22 cellular contexts compared by ENCODE assay signal in genomic region chrX:3426552-3426951, GRCh38.
"Had no signal": no experiment of that assay in that cellular context is flagged by ENCODE, and none has a peak within 500 bp of the region (broad histone marks: within the 10 kb centered on the region; RNA-seq: fewer than 3 reads in every experiment).

No MANE protein-coding gene starts in this region.

- H3K4me1 ChIP-seq: left ventricle myocardium inferior, right atrium auricular region, suprapubic skin, tibial artery, upper lobe of right lung, uterus had no signal

- DNase-seq: islet precursor cell; left ventricle myocardium inferior; mesendoderm; naive B cell; ovary; stimulated activated CD4-positive, alpha-beta T cell treated with anti-CD3 and anti-CD28 coated beads, Interleukin-4, amount 100 ng/mL, for 24 hours; stimulated activated naive CD4-positive, alpha-beta T cell; tibial artery; trophoblast cell; upper lobe of right lung; uterus had no signal

- H3K4me1 Mint-ChIP-seq: naive B cell; stimulated activated effector memory CD8-positive, alpha-beta T cell treated with anti-CD3 and anti-CD28 coated beads, Interleukin-12 subunit alpha, Interleukin-12 subunit beta, amount 100 ng/mL, for 72 hours had no signal

- H3K27me3 Mint-ChIP-seq: naive B cell; progenitor cell of endocrine pancreas; stimulated activated naive CD8-positive, alpha-beta T cell treated with anti-CD3 and anti-CD28 coated beads, Interleukin-15, Interleukin-2, amounts not matched to agents 100 ng/mL and 50 ng/mL, for 24 hours had no signal

- H3K27me3 ChIP-seq: ovary, right atrium auricular region, suprapubic skin, tibial artery, upper lobe of right lung, uterus had no signal

- H3K36me3 Mint-ChIP-seq: mesothelial cell of epicardium; naive B cell; natural killer cell treated with Interleukin-12 subunit alpha and Interleukin-12 subunit beta and Interleukin-15 and Interleukin-18, amount 100 ng/mL, for 72 hours; stimulated activated effector memory CD8-positive, alpha-beta T cell treated with anti-CD3 and anti-CD28 coated beads, Interleukin-12 subunit alpha, Interleukin-12 subunit beta, amount 100 ng/mL, for 72 hours had no signal

- H3K4me3 ChIP-seq: left ventricle myocardium inferior, lung, ovary, right atrium auricular region, skin epidermis, suprapubic skin, thoracic aorta, tibial artery, upper lobe of right lung, uterus had no signal

- H3K27ac ChIP-seq: left ventricle myocardium inferior, ovary, right atrium auricular region, skin epidermis, suprapubic skin, thoracic aorta, tibial artery, upper lobe of right lung, uterus had no signal

- H3K27ac Mint-ChIP-seq: mesothelial cell of epicardium; naive B cell; natural killer cell treated with Interleukin-12 subunit alpha and Interleukin-12 subunit beta and Interleukin-15 and Interleukin-18, amount 100 ng/mL, for 72 hours; progenitor cell of endocrine pancreas; stimulated activated effector memory CD8-positive, alpha-beta T cell treated with anti-CD3 and anti-CD28 coated beads, Interleukin-12 subunit alpha, Interleukin-12 subunit beta, amount 100 ng/mL, for 72 hours; stimulated activated naive CD8-positive, alpha-beta T cell treated with anti-CD3 and anti-CD28 coated beads, Interleukin-15, Interleukin-2, amounts not matched to agents 100 ng/mL and 50 ng/mL, for 24 hours had no signal

- H3K36me3 ChIP-seq: left ventricle myocardium inferior, ovary, right atrium auricular region, suprapubic skin, thoracic aorta, tibial artery, upper lobe of right lung, uterus had no signal

- H3K9me3 ChIP-seq: left ventricle myocardium inferior, ovary, right atrium auricular region, suprapubic skin, thoracic aorta, tibial artery, upper lobe of right lung, uterus had no signal

- H3K9me3 Mint-ChIP-seq: mesothelial cell of epicardium; natural killer cell treated with Interleukin-12 subunit alpha and Interleukin-12 subunit beta and Interleukin-15 and Interleukin-18, amount 100 ng/mL, for 72 hours; stimulated activated effector memory CD8-positive, alpha-beta T cell treated with anti-CD3 and anti-CD28 coated beads, Interleukin-12 subunit alpha, Interleukin-12 subunit beta, amount 100 ng/mL, for 72 hours; stimulated activated naive CD8-positive, alpha-beta T cell treated with anti-CD3 and anti-CD28 coated beads, Interleukin-15, Interleukin-2, amounts not matched to agents 100 ng/mL and 50 ng/mL, for 24 hours had no signal

- ATAC-seq: natural killer cell treated with Interleukin-12 subunit alpha and Interleukin-12 subunit beta and Interleukin-15 and Interleukin-18, amount 100 ng/mL, for 72 hours; sciatic nerve; stimulated activated effector memory CD8-positive, alpha-beta T cell treated with anti-CD3 and anti-CD28 coated beads, Interleukin-12 subunit alpha, Interleukin-12 subunit beta, amount 100 ng/mL, for 72 hours; upper lobe of right lung had no signal

- H3K4me3 Mint-ChIP-seq: mesothelial cell of epicardium; naive B cell; natural killer cell treated with Interleukin-12 subunit alpha and Interleukin-12 subunit beta and Interleukin-15 and Interleukin-18, amount 100 ng/mL, for 72 hours; stimulated activated effector memory CD8-positive, alpha-beta T cell treated with anti-CD3 and anti-CD28 coated beads, Interleukin-12 subunit alpha, Interleukin-12 subunit beta, amount 100 ng/mL, for 72 hours; stimulated activated naive CD8-positive, alpha-beta T cell treated with anti-CD3 and anti-CD28 coated beads, Interleukin-15, Interleukin-2, amounts not matched to agents 100 ng/mL and 50 ng/mL, for 24 hours had no signal
